2 cellular contexts compared by ENCODE assay signal in genomic region chr1:162587761-162588260, GRCh38.
TF ChIP-seq lines count a peak whose summit lies in the region.

No MANE protein-coding gene starts in this region.

TF ChIP-seq in K562, 482 proteins besides CTCF, POLR2A, EP300 and RAD21:
- TF ChIP-seq POLR2AphosphoS5 (IDR thresholded peaks at IDR 0.05; ENCODE audit: control insufficient read depth, insufficient read depth, low read depth, low read length) (peak; percentile 39; the same call in 1 of the 2 replicates), RERE (CRISPR knock-in tag; IDR thresholded peaks at IDR 0.05; ENCODE audit: borderline replicate concordance) (no peak)

TF ChIP-seq in SK-N-SH treated with all-trans-retinoic acid at 6 μM for 48 hours, 23 proteins besides CTCF, POLR2A, EP300 and RAD21:
- TF ChIP-seq ZFP30 (CRISPR knock-in tag; IDR thresholded peaks at IDR 0.05) (no peak), RARB (CRISPR knock-in tag; IDR thresholded peaks at IDR 0.05) (no peak)
